1 cellular context compared by ENCODE assay signal in genomic region chr1:154582885-154583284, GRCh38.
TF ChIP-seq lines count a peak whose summit lies in the region.

No MANE protein-coding gene starts in this region.

TF ChIP-seq in endothelial cell of umbilical vein, 7 proteins besides CTCF, POLR2A, EP300 and RAD21:
- TF ChIP-seq MYC (IDR thresholded peaks at IDR 0.05; ENCODE audit: low read depth, low read length) (no peak), GATA2 (IDR thresholded peaks at IDR 0.05; ENCODE audit: insufficient read depth, insufficient read length, low read depth, low read length) (no peak), FOS (IDR thresholded peaks at IDR 0.05; ENCODE audit: borderline replicate concordance, insufficient read depth, low read length) (no peak), EZH2 (IDR thresholded peaks at IDR 0.05; ENCODE audit: borderline replicate concordance, low read depth, low read length, severe bottlenecking) (no peak), POLR2AphosphoS5 (IDR thresholded peaks at IDR 0.05; ENCODE audit: insufficient read depth, low read depth, low read length) (no peak), JUN (IDR thresholded peaks at IDR 0.05; ENCODE audit: borderline replicate concordance, insufficient read depth, insufficient read length, low read depth) (no peak)
- TF ChIP-seq, protein P1, sequence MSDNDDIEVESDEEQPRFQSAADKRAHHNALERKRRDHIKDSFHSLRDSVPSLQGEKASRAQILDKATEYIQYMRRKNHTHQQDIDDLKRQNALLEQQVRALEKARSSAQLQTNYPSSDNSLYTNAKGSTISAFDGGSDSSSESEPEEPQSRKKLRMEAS (IDR thresholded peaks at IDR 0.05; ENCODE audit: insufficient read depth, insufficient read length) = no peak
TF ChIP-seq in endothelial cell of umbilical vein: peak in this region for 0.
